ENCODE assay signal across 1 cellular context in the genomic region with DNA sequence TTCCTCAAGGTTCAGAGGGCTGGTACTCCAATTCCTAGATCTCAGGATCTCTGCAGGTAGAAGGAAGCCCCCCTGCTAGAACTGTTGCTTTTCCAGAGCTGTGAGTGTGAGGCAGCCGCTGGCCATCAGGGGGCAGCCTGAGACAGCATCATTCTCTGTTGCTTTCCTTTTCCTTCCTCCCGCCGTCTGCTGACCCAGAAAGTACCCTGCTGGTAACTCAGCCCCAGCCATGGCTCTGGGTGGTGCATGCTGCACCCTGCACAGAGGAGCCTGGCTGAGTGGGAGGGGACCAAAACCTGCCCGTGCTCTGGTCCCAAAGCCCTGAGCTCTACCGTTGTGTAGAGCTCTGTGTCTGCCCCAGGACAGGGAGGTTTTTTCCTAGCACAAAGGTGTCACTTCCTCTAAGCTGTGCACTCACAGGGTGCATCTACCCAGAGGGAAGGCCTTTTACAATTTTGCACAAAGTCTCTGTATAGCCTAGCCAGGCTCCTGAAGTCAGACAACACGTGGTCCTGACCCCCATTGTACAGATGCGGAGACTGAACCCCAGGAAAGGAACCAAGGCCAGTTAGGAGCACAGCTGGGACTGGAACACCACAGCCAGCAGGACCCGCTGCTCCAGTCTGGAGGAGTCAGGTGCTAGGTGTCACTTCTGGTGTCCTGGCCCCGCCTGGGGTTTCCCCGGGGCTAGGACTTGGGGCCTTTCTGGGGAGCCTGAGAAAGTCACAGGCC.
TF ChIP-seq lines count a peak whose summit lies in the region.

No MANE protein-coding gene starts in this region.

TF ChIP-seq in HepG2, 621 proteins besides CTCF, POLR2A, EP300 and RAD21 (continued from another document and continues in another):
- TF ChIP-seq ZNF501 (CRISPR knock-in tag; IDR thresholded peaks at IDR 0.05) (peak; percentile 44; the same call in 1 of the 2 replicates), AHR (CRISPR knock-in tag; IDR thresholded peaks at IDR 0.05) (0 out of 2 replicates have a peak, but pooled peaks have one; percentile 50), IRF2 (CRISPR knock-in tag; IDR thresholded peaks at IDR 0.05) (0 out of 2 replicates have a peak, but pooled peaks have one; percentile 68), RFXAP (CRISPR knock-in tag; IDR thresholded peaks at IDR 0.05; ENCODE audit: borderline replicate concordance) (no peak), ZNF782 (CRISPR knock-in tag; IDR thresholded peaks at IDR 0.05; ENCODE audit: borderline replicate concordance) (no peak), PRDM10 (CRISPR knock-in tag; IDR thresholded peaks at IDR 0.05; ENCODE audit: low read depth) (no peak), CBFB (CRISPR knock-in tag; IDR thresholded peaks at IDR 0.05) (0 out of 2 replicates have a peak, but pooled peaks have one; percentile 46), YY1 (IDR thresholded peaks at IDR 0.05; ENCODE audit: insufficient read depth, insufficient replicate concordance, low read depth, low read length) (peak; percentile 24), ZNF124 (CRISPR knock-in tag; IDR thresholded peaks at IDR 0.05) (no peak), THAP8 (CRISPR knock-in tag; IDR thresholded peaks at IDR 0.05; ENCODE audit: borderline replicate concordance) (no peak), AKNA (CRISPR knock-in tag; IDR thresholded peaks at IDR 0.05; ENCODE audit: borderline replicate concordance) (no peak), MAX (IDR thresholded peaks at IDR 0.05) (no peak), LCORL (IDR thresholded peaks at IDR 0.05) (no peak), LCORL (CRISPR knock-in tag; IDR thresholded peaks at IDR 0.05) (no peak), JARID2 (CRISPR knock-in tag; IDR thresholded peaks at IDR 0.05; ENCODE audit: insufficient replicate concordance) (peak; percentile 52), PCBP1 (IDR thresholded peaks at IDR 0.05; ENCODE audit: borderline replicate concordance, low read depth, low read length) (no peak), ZSCAN21 (CRISPR knock-in tag; IDR thresholded peaks at IDR 0.05; ENCODE audit: borderline replicate concordance) (peak; percentile 49; the same call in 1 of the 2 replicates), PRDM15 (CRISPR knock-in tag; IDR thresholded peaks at IDR 0.05) (no peak), ZSCAN9 (CRISPR knock-in tag; IDR thresholded peaks at IDR 0.05; ENCODE audit: borderline replicate concordance) (0 out of 2 replicates have a peak, but pooled peaks have one; percentile 29), ZNF33A (CRISPR knock-in tag; IDR thresholded peaks at IDR 0.05; ENCODE audit: borderline replicate concordance) (no peak), ADNP (CRISPR knock-in tag; IDR thresholded peaks at IDR 0.05) (no peak), MXI1 (IDR thresholded peaks at IDR 0.05; ENCODE audit: borderline replicate concordance, low read depth, low read length) (0 out of 3 replicates have a peak, but pooled peaks have one; percentile 9), FOXA1 (IDR thresholded peaks at IDR 0.05) (no peak), FOXA1 (CRISPR knock-in tag; IDR thresholded peaks at IDR 0.05) (0 out of 2 replicates have a peak, but pooled peaks have one; percentile 7), ZNF574 (CRISPR knock-in tag; IDR thresholded peaks at IDR 0.05) (peak; percentile 17; the same call in 1 of the 2 replicates)
- TF ChIP-seq, protein P1, sequence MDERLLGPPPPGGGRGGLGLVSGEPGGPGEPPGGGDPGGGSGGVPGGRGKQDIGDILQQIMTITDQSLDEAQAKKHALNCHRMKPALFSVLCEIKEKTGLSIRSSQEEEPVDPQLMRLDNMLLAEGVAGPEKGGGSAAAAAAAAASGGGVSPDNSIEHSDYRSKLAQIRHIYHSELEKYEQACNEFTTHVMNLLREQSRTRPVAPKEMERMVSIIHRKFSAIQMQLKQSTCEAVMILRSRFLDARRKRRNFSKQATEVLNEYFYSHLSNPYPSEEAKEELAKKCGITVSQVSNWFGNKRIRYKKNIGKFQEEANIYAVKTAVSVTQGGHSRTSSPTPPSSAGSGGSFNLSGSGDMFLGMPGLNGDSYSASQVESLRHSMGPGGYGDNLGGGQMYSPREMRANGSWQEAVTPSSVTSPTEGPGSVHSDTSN (CRISPR knock-in tag; IDR thresholded peaks at IDR 0.05), result no peak
- TF ChIP-seq, protein P2, sequence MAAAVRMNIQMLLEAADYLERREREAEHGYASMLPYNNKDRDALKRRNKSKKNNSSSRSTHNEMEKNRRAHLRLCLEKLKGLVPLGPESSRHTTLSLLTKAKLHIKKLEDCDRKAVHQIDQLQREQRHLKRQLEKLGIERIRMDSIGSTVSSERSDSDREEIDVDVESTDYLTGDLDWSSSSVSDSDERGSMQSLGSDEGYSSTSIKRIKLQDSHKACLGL (CRISPR knock-in tag; IDR thresholded peaks at IDR 0.05), result no peak
- TF ChIP-seq, protein P3, sequence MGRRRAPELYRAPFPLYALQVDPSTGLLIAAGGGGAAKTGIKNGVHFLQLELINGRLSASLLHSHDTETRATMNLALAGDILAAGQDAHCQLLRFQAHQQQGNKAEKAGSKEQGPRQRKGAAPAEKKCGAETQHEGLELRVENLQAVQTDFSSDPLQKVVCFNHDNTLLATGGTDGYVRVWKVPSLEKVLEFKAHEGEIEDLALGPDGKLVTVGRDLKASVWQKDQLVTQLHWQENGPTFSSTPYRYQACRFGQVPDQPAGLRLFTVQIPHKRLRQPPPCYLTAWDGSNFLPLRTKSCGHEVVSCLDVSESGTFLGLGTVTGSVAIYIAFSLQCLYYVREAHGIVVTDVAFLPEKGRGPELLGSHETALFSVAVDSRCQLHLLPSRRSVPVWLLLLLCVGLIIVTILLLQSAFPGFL (CRISPR knock-in tag; IDR thresholded peaks at IDR 0.05), result no peak
- TF ChIP-seq, protein P4, sequence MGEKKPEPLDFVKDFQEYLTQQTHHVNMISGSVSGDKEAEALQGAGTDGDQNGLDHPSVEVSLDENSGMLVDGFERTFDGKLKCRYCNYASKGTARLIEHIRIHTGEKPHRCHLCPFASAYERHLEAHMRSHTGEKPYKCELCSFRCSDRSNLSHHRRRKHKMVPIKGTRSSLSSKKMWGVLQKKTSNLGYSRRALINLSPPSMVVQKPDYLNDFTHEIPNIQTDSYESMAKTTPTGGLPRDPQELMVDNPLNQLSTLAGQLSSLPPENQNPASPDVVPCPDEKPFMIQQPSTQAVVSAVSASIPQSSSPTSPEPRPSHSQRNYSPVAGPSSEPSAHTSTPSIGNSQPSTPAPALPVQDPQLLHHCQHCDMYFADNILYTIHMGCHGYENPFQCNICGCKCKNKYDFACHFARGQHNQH (CRISPR knock-in tag; IDR thresholded peaks at IDR 0.05), result peak; percentile 44; the same call in 1 of the 2 replicates
